21 cellular contexts compared by ENCODE assay signal in genomic region chr22:17675584-17675983, GRCh38. TPM values are rescaled to one million over a fixed set of nuclear protein-coding genes. Genes with fewer than 3 reads are reported as not detected.
DNase-seq lines count a peak whose midpoint lies in the region; ATAC-seq, FAIRE-seq and TF ChIP-seq lines count a peak whose summit lies in the region.
"Had no signal": no experiment of that assay in that cellular context is flagged by ENCODE, and none has a peak within 500 bp of the region (broad histone marks: within the 10 kb centered on the region; RNA-seq: fewer than 3 reads in every experiment).

No MANE protein-coding gene starts in this region.

- TF ChIP-seq RAD21 in K562 (CRISPR knock-in tag; conservative IDR thresholded peaks at IDR 0.05 in 1 of 2, IDR thresholded peaks at IDR 0.05 in 1 of 2): no peak

- DNase-seq in SIG-M5 treated with dmso at 0.1 percent for 504 hours (lab: John Stamatoyannopoulos, UW; ENCODE audit: unreplicated experiment): peak; percentile 33
- no peak for DNase-seq in SIG-M5 (lab: John Stamatoyannopoulos, UW)
- peak; percentile 7 for DNase-seq in NOMO-1 treated with dmso at 0.1 percent for 144 hours (lab: John Stamatoyannopoulos, UW; ENCODE audit: unreplicated experiment)
- DNase-seq in K562 (ENCODE audit: extremely low read depth in 1 of 4, low spot score in 3 of 4): no peak
- no peak for DNase-seq in T-helper 2 cell treated with Interferon-gamma antibody and Interleukin-4, amounts not matched to agents 5 μg/mL and 100 μg/mL, for 36 hours (ENCODE audit: low spot score)
- no peak for DNase-seq in C1 segment of cervical spinal cord (lab: John Stamatoyannopoulos, UW)
- DNase-seq in left cardiac atrium: no peak
- DNase-seq: DND-41, GM23248, KG1, NCI-H1417 treated with DMSO at 0.1 percent for 48 hours, NCI-H1930, NCI-H2171, NCI-H446 treated with DMSO at 0.1 percent for 48 hours, T-cell had no signal

- H3K36me3 ChIP-seq in K562 (ENCODE audit: control insufficient read depth, insufficient read depth, low read length) (peaks cover 6% of the 10 kb centered on the region; the same call in 1 of the 3 replicates), neutrophil (no peaks in the 10 kb centered on the region)

- BruUV-seq in K562 (replicated peaks; lab: Mats Ljungman, UMichigan): no TSS peak

- POLR2A ChIA-PET in K562 (lab: Yijun Ruan, JAX): interaction anchor here (0.5 to 3.3 kb wide), 6 partner anchors 13 to 122 kb away, joined by 3 to 15 read pairs (median 4); partner anchors contain the start of gene BCL2L13

- no peaks in the 10 kb centered on the region for H3K9me1 ChIP-seq in K562 (ENCODE audit: control insufficient read depth, insufficient read depth, low read length)

- H2AFZ ChIP-seq in K562 (ENCODE audit: low read depth, low read length): no peak overlapping the region
- H2AFZ ChIP-seq: GM23248 had no signal

- CTCF ChIA-PET in K562 (lab: Yijun Ruan, JAX; ENCODE audit: low intra/inter-chr PET ratio): no interaction called here

- H3K27ac ChIP-seq in K562 (ENCODE audit: extremely low read depth, low read depth, low read length) (no peak overlapping the region), neutrophil (peak overlapping the region; percentile 69)
- H3K27ac ChIP-seq: 22Rv1, BLaER1, GM23248 had no signal

- H3K27me3 Mint-ChIP-seq in T-helper 2 cell treated with Interferon-gamma antibody and Interleukin-4, amounts not matched to agents 5 μg/mL and 100 μg/mL, for 36 hours (ENCODE audit: low read depth): no peaks in the 10 kb centered on the region
- H3K27me3 Mint-ChIP-seq: T-cell had no signal

- in situ Hi-C loops in K562 (cut with MboI): no loop called here

- TF ChIP-seq POLR2A in K562 (conservative IDR thresholded peaks at IDR 0.05): no peak

- ATAC-seq in K562: no peak
- no peak for ATAC-seq in left cardiac atrium
- ATAC-seq: GM12878, HCT116, T-cell had no signal

- H3K79me2 ChIP-seq in K562 (ENCODE audit: control insufficient read depth, insufficient read depth, low read length): peaks cover 62% of the 10 kb centered on the region

- 46% methylated on average over 1 of the region's 1 CpG for WGBS in K562 (ENCODE audit: insufficient coverage, low coverage, missing lambda C conversion rate)

- H3K9me3 ChIP-seq in K562 (replicated peaks; ENCODE audit: control insufficient read depth, insufficient read depth, low read depth, low read length) (no peaks in the 10 kb centered on the region), neutrophil (no peaks in the 10 kb centered on the region)
- H3K9me3 ChIP-seq: BLaER1 had no signal

- TF ChIP-seq EP300 in K562 (IDR thresholded peaks at IDR 0.05; ENCODE audit: low read length): no peak

- H3K36me3 Mint-ChIP-seq in T-helper 2 cell treated with Interferon-gamma antibody and Interleukin-4, amounts not matched to agents 5 μg/mL and 100 μg/mL, for 36 hours (ENCODE audit: low read depth): peaks cover 3% of the 10 kb centered on the region

- no peak for TF ChIP-seq CTCF in K562 (IDR thresholded peaks at IDR 0.05 in 2 of 3, conservative IDR thresholded peaks at IDR 0.05 in 1 of 3; ENCODE audit: insufficient read depth in 2 of 3, low read depth in 1 of 3, low read length in 3 of 3)
- no peak for TF ChIP-seq CTCF in neutrophil (IDR thresholded peaks at IDR 0.05)

- H3K4me3 ChIP-seq in K562 (no peak overlapping the region), neutrophil (ENCODE audit: low read depth in 1 of 2, low read length in 1 of 2) (no peak overlapping the region)
- H3K4me3 ChIP-seq: BLaER1, GM12878, GM23248 had no signal

- H3K4me1 Mint-ChIP-seq in T-helper 2 cell treated with Interferon-gamma antibody and Interleukin-4, amounts not matched to agents 5 μg/mL and 100 μg/mL, for 36 hours (ENCODE audit: low read depth): peaks cover 9% of the 10 kb centered on the region

- H3K27me3 ChIP-seq in K562 (ENCODE audit: control insufficient read depth in 2 of 2, insufficient read depth in 2 of 2, low read length in 2 of 2) (no peaks in the 10 kb centered on the region), neutrophil (no peaks in the 10 kb centered on the region)
- H3K27me3 ChIP-seq: BLaER1 had no signal

- no peaks in the 10 kb centered on the region for H4K20me1 ChIP-seq in K562 (replicated peaks; ENCODE audit: control insufficient read depth, insufficient read depth, low read length)

- H3K27ac Mint-ChIP-seq in T-helper 2 cell treated with Interferon-gamma antibody and Interleukin-4, amounts not matched to agents 5 μg/mL and 100 μg/mL, for 36 hours: no peak overlapping the region
- H3K27ac Mint-ChIP-seq: T-cell had no signal

- intact Hi-C loops in K562 (cut with micrococcal nuclease) (no loop called here), left cardiac atrium (cut with DNase I) (no loop called here)

- peaks cover 9 to 26% of the 10 kb centered on the region in 2 experiments; a peak in 4 of 5 replicates for H3K4me1 ChIP-seq in K562 (replicated peaks in 1 of 2; ENCODE audit: control insufficient read depth in 2 of 2, insufficient read depth in 2 of 2, low read length in 2 of 2)
- H3K4me1 ChIP-seq in neutrophil (ENCODE audit: control insufficient read depth in 1 of 2, insufficient read depth in 1 of 2, low read depth in 1 of 2, low read length in 1 of 2): peaks cover 69 to 72% of the 10 kb centered on the region in 2 experiments
- H3K4me1 ChIP-seq: BLaER1 had no signal

- no peak for FAIRE-seq in K562 (lab: Jason Lieb, UNC)
- FAIRE-seq: G401.6, GM12878 had no signal

- H3K4me3 Mint-ChIP-seq in T-helper 2 cell treated with Interferon-gamma antibody and Interleukin-4, amounts not matched to agents 5 μg/mL and 100 μg/mL, for 36 hours: no peak overlapping the region
- H3K4me3 Mint-ChIP-seq: T-cell had no signal

- H3K9ac ChIP-seq in K562 (ENCODE audit: insufficient read depth in 1 of 2, low read depth in 2 of 2, low read length in 2 of 2): no peak overlapping the region
- H3K9ac ChIP-seq: BLaER1, GM23248 had no signal

- no peaks in the 10 kb centered on the region for H3K9me3 Mint-ChIP-seq in T-helper 2 cell treated with Interferon-gamma antibody and Interleukin-4, amounts not matched to agents 5 μg/mL and 100 μg/mL, for 36 hours
- H3K9me3 Mint-ChIP-seq: T-cell had no signal

- H3K4me2 ChIP-seq in K562 (ENCODE audit: insufficient read depth, low read length): no peak overlapping the region
- H3K4me2 ChIP-seq: BLaER1 had no signal

TF ChIP-seq in K562, 482 proteins besides CTCF, POLR2A, EP300 and RAD21:
- peak; percentile 65 for TF ChIP-seq CEBPB (tag; IDR thresholded peaks at IDR 0.05)
- no peak for TF ChIP-seq CEBPG (CRISPR knock-in tag; IDR thresholded peaks at IDR 0.05)
- peak; percentile 51 to 84; a peak in 3 of 4 replicates for TF ChIP-seq CEBPG (tag; conservative IDR thresholded peaks at IDR 0.05 in 1 of 2, IDR thresholded peaks at IDR 0.05 in 1 of 2)
- no peak for TF ChIP-seq PYGO2 (tag; IDR thresholded peaks at IDR 0.05)

RNA-seq across cellular contexts. Expression of gene BCL2L13, which starts 37.0 kb away (rescaled TPM):
- 41.1 and 59.5 TPM in 2 replicates for total RNA-seq in K562 (2011; cell fraction: chromatin; rRNA removed; ENCODE audit: low replicate concordance)
- 31.4 and 35.0 TPM in 2 replicates for total RNA-seq in K562 (2011; cell fraction: nucleolus; rRNA removed)
- total RNA-seq in K562 (2011; cell fraction: nucleoplasm; rRNA removed): 49.1 and 68.7 TPM in 2 replicates
- total RNA-seq in K562 (2014; rRNA removed) (42.8 and 53.2 TPM in 2 replicates), K562 (2014; rRNA removed; fragmentation: Illumina TruSeq; extraction: Trizol) (56.5 and 61.9 TPM in 2 replicates), K562 (2015; rRNA removed; fragmentation: Illumina TruSeq; extraction: Trizol) (41.9 and 46.0 TPM in 2 replicates), K562 (2021) (56.8 and 58.4 TPM in 2 replicates), left cardiac atrium (10 to 100 TPM; 51.2 to 59.7 TPM)
- polyA plus RNA-seq in K562 (2011; rRNA removed) (61.3 and 63.4 TPM in 2 replicates), K562 (2014; fragmentation: Illumina TruSeq; extraction: Trizol) (57.3 and 59.6 TPM in 2 replicates), K562 (2014; fragmentation: Nextera tagmentation; extraction: Ambion mirVana) (10 to 100 TPM; 43.6 to 60.8 TPM), K562 (2014; rRNA removed) (41.5 and 42.4 TPM in 2 replicates)
- 40.5 and 52.1 TPM in 2 replicates for polyA plus RNA-seq in K562 (2011; cell fraction: cytosol; rRNA removed)
- polyA plus RNA-seq in K562 (2011; cell fraction: nucleus; rRNA removed): 26.2 and 29.4 TPM in 2 replicates
- 38.9 and 63.2 TPM in 2 replicates for polyA plus RNA-seq in K562 (2012)
- polyA minus RNA-seq in K562 (2011; rRNA and poly(A)+ RNA removed): 75.9 and 78.7 TPM in 2 replicates
- polyA minus RNA-seq in K562 (2011; cell fraction: cytosol; rRNA and poly(A)+ RNA removed): 35.5 and 39.9 TPM in 2 replicates
- 14.1 and 22.7 TPM in 2 replicates for polyA minus RNA-seq in K562 (2011; cell fraction: nucleus; rRNA and poly(A)+ RNA removed)

RNA-seq across cellular contexts. Expression of gene ATP6V1E1, which starts 47.0 kb away (rescaled TPM):
- 63.6 and 104 TPM in 2 replicates for total RNA-seq in K562 (2011; cell fraction: chromatin; rRNA removed; ENCODE audit: low replicate concordance)
- 48.9 and 50.5 TPM in 2 replicates for total RNA-seq in K562 (2011; cell fraction: nucleolus; rRNA removed)
- total RNA-seq in K562 (2011; cell fraction: nucleoplasm; rRNA removed): 69.7 and 91.1 TPM in 2 replicates
- total RNA-seq in K562 (2014; rRNA removed) (127 and 151 TPM in 2 replicates), K562 (2014; rRNA removed; fragmentation: Illumina TruSeq; extraction: Trizol) (157 and 175 TPM in 2 replicates), K562 (2015; rRNA removed; fragmentation: Illumina TruSeq; extraction: Trizol) (175 and 184 TPM in 2 replicates), K562 (2021) (122 and 129 TPM in 2 replicates), left cardiac atrium (100 to 1,000 TPM; 142 to 191 TPM)
- polyA plus RNA-seq in K562 (2011; rRNA removed) (187 and 192 TPM in 2 replicates), K562 (2014; fragmentation: Illumina TruSeq; extraction: Trizol) (197 and 230 TPM in 2 replicates), K562 (2014; fragmentation: Nextera tagmentation; extraction: Ambion mirVana) (100 to 1,000 TPM; 179 to 249 TPM), K562 (2014; rRNA removed) (173 and 185 TPM in 2 replicates)
- polyA plus RNA-seq in K562 (2011; cell fraction: cytosol; rRNA removed): 87.5 and 145 TPM in 2 replicates
- polyA plus RNA-seq in K562 (2011; cell fraction: nucleus; rRNA removed): 40.7 and 68.0 TPM in 2 replicates
- polyA plus RNA-seq in K562 (2012): 166 and 250 TPM in 2 replicates
- polyA minus RNA-seq in K562 (2011; rRNA and poly(A)+ RNA removed): 147 and 159 TPM in 2 replicates
- polyA minus RNA-seq in K562 (2011; cell fraction: cytosol; rRNA and poly(A)+ RNA removed): 37.2 and 57.5 TPM in 2 replicates
- 17.5 and 40.5 TPM in 2 replicates for polyA minus RNA-seq in K562 (2011; cell fraction: nucleus; rRNA and poly(A)+ RNA removed)

Comparison
In these comparisons a context has a peak if more than half of its experiments do, and no peak if none do; other contexts are left out.
1. DNase-seq: peak in SIG-M5 treated with dmso at 0.1 percent for 504 hours (single experiment) and NOMO-1 treated with dmso at 0.1 percent for 144 hours (single experiment); none in SIG-M5 (single experiment), K562 (0 of 4), T-helper 2 cell treated with Interferon-gamma antibody and Interleukin-4, amounts not matched to agents 5 μg/mL and 100 μg/mL, for 36 hours (single experiment), C1 segment of cervical spinal cord (0 of 14) and left cardiac atrium (single experiment).